Comparison of ENCODE assay signal across 23 cellular contexts in genomic region chr20:64176548-64177419, GRCh38. TPM values are rescaled to one million over a fixed set of nuclear protein-coding genes. Genes with fewer than 3 reads are reported as not detected.
DNase-seq lines count a peak whose midpoint lies in the region; ATAC-seq and TF ChIP-seq lines count a peak whose summit lies in the region.
"Had no signal": no experiment of that assay in that cellular context is flagged by ENCODE, and none has a peak within 500 bp of the region (broad histone marks: within the 10 kb centered on the region; RNA-seq: fewer than 3 reads in every experiment).

No MANE protein-coding gene starts in this region.

- ATAC-seq in WTC11 (peak; percentile 78), left ventricle myocardium superior (peak; percentile 78), HG02981 (IDR thresholded peaks at IDR 0.05; ENCODE audit: unreplicated experiment) (no peak), HG03439 (IDR thresholded peaks at IDR 0.05; ENCODE audit: unreplicated experiment) (no peak)
- ATAC-seq: activated CD8-positive, alpha-beta memory T cell treated with anti-CD3 and anti-CD28 coated beads, Interleukin-2, amount 10 ng/mL, durations not matched to agents 7 days and 5 days; CD8-positive, alpha-beta T cell; stimulated activated naive CD8-positive, alpha-beta T cell treated with anti-CD3 and anti-CD28 coated beads, Interleukin-15, Interleukin-2, amounts not matched to agents 100 U/mL and 50 U/mL, for 24 hours had no signal

- H3K9me3 Mint-ChIP-seq in WTC11 = peaks cover 15% of the 10 kb centered on the region
- H3K9me3 Mint-ChIP-seq: CD8-positive, alpha-beta T cell; central memory CD8-positive, alpha-beta T cell had no signal

- H2AFZ ChIP-seq in Karpas-422 (ENCODE audit: low read length) = no peak overlapping the region
- H2AFZ ChIP-seq: PC-9 had no signal

- H3K9me2 ChIP-seq in Karpas-422 (replicated peaks; ENCODE audit: insufficient read depth, low read length) = no peaks in the 10 kb centered on the region

- H3K9me3 ChIP-seq in Karpas-422 (ENCODE audit: low read length) = no peaks in the 10 kb centered on the region
- H3K9me3 ChIP-seq: neutrophil had no signal

- no peak overlapping the region for H3K27ac ChIP-seq in Karpas-422 (ENCODE audit: low read length)
- H3K27ac ChIP-seq: neutrophil, PC-9, SK-N-MC had no signal

- peaks cover 6% of the 10 kb centered on the region; the same call in 1 of the 2 replicates for H3K27me3 ChIP-seq in H7 (ENCODE audit: control insufficient read depth, insufficient read depth, low read length)
- no peaks in the 10 kb centered on the region for H3K27me3 ChIP-seq in Karpas-422 (ENCODE audit: low read length)

- peak; percentile 79 for DNase-seq in H7
- DNase-seq in WTC11 (ENCODE audit: low spot score) = no peak
- DNase-seq in left ventricle myocardium superior = peak; percentile 43
- DNase-seq in nucleus accumbens (lab: John Stamatoyannopoulos, UW) = peak in 46 of 56 donors; percentile 10 to 82 (median 41)
- DNase-seq in Karpas-422 = no peak
- DNase-seq in ACHN = no peak
- DNase-seq: activated CD8-positive, alpha-beta memory T cell treated with anti-CD3 and anti-CD28 coated beads, Interleukin-2, amount 10 ng/mL, durations not matched to agents 7 days and 5 days; activated effector memory CD4-positive, alpha-beta T cell treated with Interleukin-2 at 50 U/mL for 16 hours; CD8-positive, alpha-beta T cell; DMS79; effector memory CD4-positive, alpha-beta T cell; NCI-H187 treated with DMSO at 0.1 percent for 48 hours; NCI-H510A treated with DMSO at 0.1 percent for 48 hours; PC-9; stimulated activated naive CD8-positive, alpha-beta T cell treated with anti-CD3 and anti-CD28 coated beads, Interleukin-15, Interleukin-2, amounts not matched to agents 100 U/mL and 50 U/mL, for 24 hours had no signal

- H3K9ac ChIP-seq in Karpas-422 (ENCODE audit: low read length) = no peak overlapping the region

- H3K27ac Mint-ChIP-seq in WTC11 = peak overlapping the region; percentile 72
- H3K27ac Mint-ChIP-seq: activated CD8-positive, alpha-beta memory T cell treated with anti-CD3 and anti-CD28 coated beads, Interleukin-2, amount 10 ng/mL, durations not matched to agents 7 days and 5 days; CD8-positive, alpha-beta T cell had no signal

- H3K27me3 Mint-ChIP-seq in WTC11 (ENCODE audit: low read depth) = peaks cover 36% of the 10 kb centered on the region

- in situ Hi-C loops in ACHN (cut with HindIII; ENCODE audit: low pct_ligation_motif_present, low pct_unique_long_range_greater_than_20kb, low sequenced_read_pairs) = no loop called here

- H3K36me3 ChIP-seq in H7 (replicated peaks; ENCODE audit: control insufficient read depth, insufficient read depth, low read length) (no peaks in the 10 kb centered on the region), Karpas-422 (ENCODE audit: insufficient read depth, low read length) (no peaks in the 10 kb centered on the region)
- H3K36me3 ChIP-seq: neutrophil had no signal

- no peaks in the 10 kb centered on the region for H3K4me1 ChIP-seq in Karpas-422 (ENCODE audit: low read length)

- H3K4me1 Mint-ChIP-seq in WTC11 = peaks cover 18% of the 10 kb centered on the region

- H3K36me3 Mint-ChIP-seq in WTC11 = peaks cover 4% of the 10 kb centered on the region
- H3K36me3 Mint-ChIP-seq: activated CD8-positive, alpha-beta memory T cell treated with anti-CD3 and anti-CD28 coated beads, Interleukin-2, amount 10 ng/mL, durations not matched to agents 7 days and 5 days; CD8-positive, alpha-beta T cell had no signal

- no peaks in the 10 kb centered on the region for H4K20me1 ChIP-seq in Karpas-422 (ENCODE audit: insufficient read depth, low read depth, low read length)

- peak overlapping the region; percentile 49 for H3K4me3 Mint-ChIP-seq in WTC11
- H3K4me3 Mint-ChIP-seq: activated CD8-positive, alpha-beta memory T cell treated with anti-CD3 and anti-CD28 coated beads, Interleukin-2, amount 10 ng/mL, durations not matched to agents 7 days and 5 days; CD8-positive, alpha-beta T cell; central memory CD8-positive, alpha-beta T cell had no signal

- intact Hi-C loops in left ventricle myocardium superior (cut with micrococcal nuclease) = no loop called here

- H3K4me3 ChIP-seq in H7 (ENCODE audit: insufficient read depth, low read depth, low read length) (no peak overlapping the region), Karpas-422 (ENCODE audit: low read length) (no peak overlapping the region)
- H3K4me3 ChIP-seq: PC-9, SK-N-MC had no signal

- H3K4me2 ChIP-seq in Karpas-422 (ENCODE audit: low read depth, low read length, poor library complexity, severe bottlenecking) = no peak overlapping the region
- H3K4me2 ChIP-seq: PC-9 had no signal

- TF ChIP-seq CTCF in WTC11 (IDR thresholded peaks at IDR 0.05) = no peak

- POLR2A ChIA-PET in WTC11 (lab: Charles Lee) = no interaction called here

- H3K79me2 ChIP-seq in Karpas-422 (ENCODE audit: low read length) = no peaks in the 10 kb centered on the region

- CTCF ChIA-PET in WTC11 (lab: Charles Lee) = interaction anchor here (0.6 to 1.5 kb wide), 7 partner anchors 12 to 203 kb away, joined by 3 to 8 read pairs (median 4); partner anchors contain the start of gene LKAAEAR1

TF ChIP-seq in WTC11, 78 proteins besides CTCF, POLR2A, EP300 and RAD21:
- peak; percentile 67; the same call in 1 of the 2 replicates for TF ChIP-seq USF1 (CRISPR knock-in tag; IDR thresholded peaks at IDR 0.05)
- no peak for TF ChIP-seq NFE2L1 (CRISPR knock-in tag; IDR thresholded peaks at IDR 0.05)
- peak; percentile 71 for TF ChIP-seq USF2 (CRISPR knock-in tag; IDR thresholded peaks at IDR 0.05)

RNA-seq across cellular contexts. Expression of gene MYT1, which starts 12.5 kb away (rescaled TPM):
- 0.69 and 2.1 TPM in 2 replicates for total RNA-seq in H7 (2014; rRNA removed; shearing (Covaris generic))
- 1.9 to 4.3 TPM (median 2.0 TPM) in 3 replicates for total RNA-seq in WTC11 (2021)
- 0.20 TPM for total RNA-seq in left ventricle myocardium superior
- 3.5 and 4.1 TPM in 2 replicates for total RNA-seq in Karpas-422 (2014; rRNA removed; shearing (Covaris generic); ENCODE audit: low replicate concordance)
- total RNA-seq: activated CD8-positive, alpha-beta memory T cell treated with anti-CD3 and anti-CD28 coated beads, Interleukin-2, amount 10 ng/mL, durations not matched to agents 7 days and 5 days; CD8-positive, alpha-beta T cell; fibroblast of lung; mononuclear cell; PC-9; sciatic nerve had no signal

Comparison
In these comparisons a context has a peak if more than half of its experiments do, and no peak if none do; other contexts are left out.
1. DNase-seq: peak in H7 (single experiment), left ventricle myocardium superior (single experiment) and nucleus accumbens (46 of 56); none in WTC11 (single experiment), Karpas-422 (single experiment) and ACHN (single experiment).
2. ATAC-seq: peak in WTC11 (single experiment) and left ventricle myocardium superior (single experiment); none in HG02981 (single experiment) and HG03439 (single experiment).